8 cellular contexts compared by ENCODE assay signal in genomic region chr10:121928528-121928884, GRCh38. TPM values are rescaled to one million over a fixed set of nuclear protein-coding genes. Genes with fewer than 3 reads are reported as not detected.
DNase-seq lines count a peak whose midpoint lies in the region; ATAC-seq and TF ChIP-seq lines count a peak whose summit lies in the region.

No MANE protein-coding gene starts in this region.

- no peak for TF ChIP-seq EP300 in ovary (IDR thresholded peaks at IDR 0.05)

- intact Hi-C loops in activated naive CD4-positive, alpha-beta T cell treated with anti-CD3 and anti-CD28 coated beads for 36 hours (cut with micrococcal nuclease), result loop anchor here (1.0 to 10.0 kb wide), 6 partner anchors 47 to 1079 kb away; partner anchors contain the start of genes ACADSB, C10orf88, IKZF5 and NSMCE4A
- intact Hi-C loops in ovary (cut with DNase I), result loop anchor here in 1 of 4 donors (5.0 kb wide), 1 partner anchor 184 kb away; no protein-coding TSS in a partner anchor

- H3K9me3 Mint-ChIP-seq in activated naive CD4-positive, alpha-beta T cell treated with anti-CD3 and anti-CD28 coated beads for 36 hours, result no peaks in the 10 kb centered on the region

- peak overlapping the region; percentile 94 for H3K27ac Mint-ChIP-seq in activated naive CD4-positive, alpha-beta T cell treated with anti-CD3 and anti-CD28 coated beads for 36 hours
- peak overlapping the region; percentile 91 for H3K27ac Mint-ChIP-seq in T-helper 17 cell

- TF ChIP-seq CTCF in fibroblast of the aortic adventitia (IDR thresholded peaks at IDR 0.05; ENCODE audit: insufficient read depth, low read length), result no peak
- no peak for TF ChIP-seq CTCF in ovary (IDR thresholded peaks at IDR 0.05)

- H3K4me3 Mint-ChIP-seq in activated naive CD4-positive, alpha-beta T cell treated with anti-CD3 and anti-CD28 coated beads for 36 hours, result peak overlapping the region; percentile 89
- peak overlapping the region; percentile 89 for H3K4me3 Mint-ChIP-seq in T-helper 17 cell

- H3K4me3 ChIP-seq in fibroblast of the aortic adventitia (ENCODE audit: low read depth, low read length) (peak overlapping the region; percentile 88), ovary (peak overlapping the region; percentile 90)

- H3K27me3 Mint-ChIP-seq in activated naive CD4-positive, alpha-beta T cell treated with anti-CD3 and anti-CD28 coated beads for 36 hours (ENCODE audit: low read depth), result no peaks in the 10 kb centered on the region
- H3K27me3 Mint-ChIP-seq in T-helper 17 cell, result no peaks in the 10 kb centered on the region

- H3K4me1 ChIP-seq in ovary (ENCODE audit: insufficient read depth), result peaks cover 2% of the 10 kb centered on the region

- TF ChIP-seq POLR2A in ovary (IDR thresholded peaks at IDR 0.05), result no peak

- peaks cover 13% of the 10 kb centered on the region for H3K36me3 Mint-ChIP-seq in activated naive CD4-positive, alpha-beta T cell treated with anti-CD3 and anti-CD28 coated beads for 36 hours (ENCODE audit: low read depth)
- no peaks in the 10 kb centered on the region for H3K36me3 Mint-ChIP-seq in T-helper 17 cell (ENCODE audit: low read depth)

- H3K27ac ChIP-seq in ovary, result peak overlapping the region; percentile 96 to 97

- peak; percentile 16 for DNase-seq in activated naive CD4-positive, alpha-beta T cell treated with anti-CD3 and anti-CD28 coated beads for 36 hours
- no peak for DNase-seq in activated naive CD4-positive, alpha-beta T cell treated with anti-CD3 and anti-CD28 coated beads, Interleukin-2, amount 50 U/mL, for 16 hours
- no peak for DNase-seq in T-helper 17 cell
- peak; percentile 36 for DNase-seq in fibroblast of the aortic adventitia (ENCODE audit: low read depth)
- DNase-seq in ovary, result no peak
- no peak for DNase-seq in NCI-H2029 (lab: John Stamatoyannopoulos, UW)
- no peak for DNase-seq in stimulated activated CD4-positive, alpha-beta T cell treated with anti-CD3 and anti-CD28 coated beads, Interleukin-4, amount 100 ng/mL, for 24 hours

- WGBS in ovary, 3 donors, result 1 to 6% (median 3%) methylated on average over 11 to 20 of the region's 20 CpGs

- H3K4me1 Mint-ChIP-seq in activated naive CD4-positive, alpha-beta T cell treated with anti-CD3 and anti-CD28 coated beads for 36 hours (ENCODE audit: low read depth), result peaks cover 21% of the 10 kb centered on the region
- peaks cover 21% of the 10 kb centered on the region for H3K4me1 Mint-ChIP-seq in T-helper 17 cell

- no peaks in the 10 kb centered on the region for H3K27me3 ChIP-seq in ovary

- no peaks in the 10 kb centered on the region for H3K36me3 ChIP-seq in ovary

- H3K9me3 ChIP-seq in T-helper 17 cell (ENCODE audit: control insufficient read depth, low read length, poor library complexity, severe bottlenecking), result no peaks in the 10 kb centered on the region
- no peaks in the 10 kb centered on the region for H3K9me3 ChIP-seq in ovary

- ATAC-seq in HG03025 (IDR thresholded peaks at IDR 0.05; ENCODE audit: low FRiP score, unreplicated experiment) (peak; percentile 8), T-helper 17 cell (no peak)

- CTCF ChIA-PET in activated naive CD4-positive, alpha-beta T cell treated with anti-CD3 and anti-CD28 coated beads for 36 hours (lab: Charles Lee), result no interaction called here

RNA-seq across cellular contexts. Expression of gene ATE1, which starts 0.7 kb away (rescaled TPM):
- total RNA-seq in activated naive CD4-positive, alpha-beta T cell treated with anti-CD3 and anti-CD28 coated beads for 36 hours, result 10 to 100 TPM; 13.6 to 17.5 TPM
- total RNA-seq in T-helper 17 cell, result 10 to 100 TPM; 23.2 to 23.4 TPM
- total RNA-seq in fibroblast of the aortic adventitia (ENCODE audit: low replicate concordance), result 39.9 and 53.2 TPM in 2 replicates
- 10 to 100 TPM; 19.0 to 36.6 (median 35.1) TPM for total RNA-seq in ovary
- 10 to 100 TPM in 1 of 2 donors, 1 to 10 TPM in 1; 8.9 to 16.0 TPM for polyA plus RNA-seq in ovary

RNA-seq across cellular contexts. Expression of gene NSMCE4A, which starts 46.5 kb away (rescaled TPM):
- 10 to 100 TPM; 47.5 to 48.8 TPM for total RNA-seq in activated naive CD4-positive, alpha-beta T cell treated with anti-CD3 and anti-CD28 coated beads for 36 hours
- 10 to 100 TPM; 37.0 to 37.4 TPM for total RNA-seq in T-helper 17 cell
- 25.0 and 39.3 TPM in 2 replicates for total RNA-seq in fibroblast of the aortic adventitia (ENCODE audit: low replicate concordance)
- 10 to 100 TPM; 34.1 to 71.4 (median 41.2) TPM for total RNA-seq in ovary
- polyA plus RNA-seq in ovary, result 10 to 100 TPM; 45.4 to 47.2 TPM

Comparison
In these comparisons a context has a peak if more than half of its experiments do, and no peak if none do; other contexts are left out.
1. DNase-seq: peak in activated naive CD4-positive, alpha-beta T cell treated with anti-CD3 and anti-CD28 coated beads for 36 hours (single experiment) and fibroblast of the aortic adventitia (single experiment); none in activated naive CD4-positive, alpha-beta T cell treated with anti-CD3 and anti-CD28 coated beads, Interleukin-2, amount 50 U/mL, for 16 hours (single experiment), T-helper 17 cell (0 of 3), ovary (0 of 5), NCI-H2029 (single experiment) and stimulated activated CD4-positive, alpha-beta T cell treated with anti-CD3 and anti-CD28 coated beads, Interleukin-4, amount 100 ng/mL, for 24 hours (single experiment).